ENCODE assay signal across 32 cellular contexts in genomic region chr1:33306061-33306460, GRCh38. TPM values are rescaled to one million over a fixed set of nuclear protein-coding genes. Genes with fewer than 3 reads are reported as not detected.
DNase-seq lines count a peak whose midpoint lies in the region; ATAC-seq and TF ChIP-seq lines count a peak whose summit lies in the region.
"Had no signal": no experiment of that assay in that cellular context is flagged by ENCODE, and none has a peak within 500 bp of the region (broad histone marks: within the 10 kb centered on the region; RNA-seq: fewer than 3 reads in every experiment).

No MANE protein-coding gene starts in this region.

- no peaks in the 10 kb centered on the region for H3K9me3 ChIP-seq in breast epithelium
- no peaks in the 10 kb centered on the region for H3K9me3 ChIP-seq in mammary epithelial cell (replicated peaks; ENCODE audit: insufficient read depth, low read length)
- H3K9me3 ChIP-seq in endodermal cell (ENCODE audit: control insufficient read depth, low read length), result peaks cover 12% of the 10 kb centered on the region
- H3K9me3 ChIP-seq in neural progenitor cell (ENCODE audit: low read depth), result no peaks in the 10 kb centered on the region
- H3K9me3 ChIP-seq in testis, result no peaks in the 10 kb centered on the region
- H3K9me3 ChIP-seq in PC-3 (ENCODE audit: low read length), result no peaks in the 10 kb centered on the region
- H3K9me3 ChIP-seq: heart left ventricle, right lobe of liver, uterus had no signal

- CTCF ChIA-PET in mammary epithelial cell (lab: Charles Lee; ENCODE audit: low non-redundant PET) (no interaction called here), PC-3 (lab: Charles Lee) (no interaction called here)

- H3K36me3 ChIP-seq in breast epithelium (no peaks in the 10 kb centered on the region), mammary epithelial cell (ENCODE audit: insufficient read depth, low read length) (no peaks in the 10 kb centered on the region), endodermal cell (ENCODE audit: control insufficient read depth, insufficient read depth, low read length) (peaks cover 5% of the 10 kb centered on the region), neural progenitor cell (no peaks in the 10 kb centered on the region), testis (ENCODE audit: low read depth, missing control alignments) (no peaks in the 10 kb centered on the region), PC-3 (ENCODE audit: low read depth, low read length) (no peaks in the 10 kb centered on the region)
- H3K36me3 ChIP-seq: right lobe of liver, uterus had no signal

- H3F3A ChIP-seq in neural progenitor cell (ENCODE audit: low read depth) (peaks cover 5% of the 10 kb centered on the region), PC-3 (ENCODE audit: low read length, unreplicated experiment) (no peaks in the 10 kb centered on the region)

- H3K27me3 Mint-ChIP-seq in endodermal cell (ENCODE audit: insufficient read depth) (peaks cover 62% of the 10 kb centered on the region), neural progenitor cell (ENCODE audit: insufficient read depth, low read depth) (peaks cover 11% of the 10 kb centered on the region)

- H3K4me3 Mint-ChIP-seq in endodermal cell, result peak overlapping the region; percentile 18
- H3K4me3 Mint-ChIP-seq in neural progenitor cell, result no peak overlapping the region
- H3K4me3 Mint-ChIP-seq: activated naive CD8-positive, alpha-beta T cell treated with anti-CD3 and anti-CD28 coated beads, Interleukin-2, amount 50 U/mL, for 24 hours; CD4-positive, CD25-positive, alpha-beta regulatory T cell; HFFc6; stimulated activated memory B cell treated with anti-CD40 and anti-IgM and Interleukin-4, amounts not matched to agents 10 μg/mL and 1 μg/mL and 100 μg/mL, for 72 hours; T-helper 17 cell had no signal

- in situ Hi-C loops in mammary epithelial cell (cut with MboI; ENCODE audit: low sequenced_read_pairs in 2 of 2), result no loop called here

- H3K9ac ChIP-seq in mammary epithelial cell (ENCODE audit: insufficient read depth, low read length) (no peak overlapping the region), endodermal cell (ENCODE audit: extremely low read depth, low read length, poor library complexity, severe bottlenecking) (no peak overlapping the region), neural progenitor cell (no peak overlapping the region), PC-3 (ENCODE audit: low read length) (no peak overlapping the region)
- H3K9ac ChIP-seq: KMS-11, parathyroid adenoma had no signal

- dilution Hi-C loops in mammary epithelial cell (cut with HindIII; ENCODE audit: low sequenced_read_pairs), result no loop called here

- H3K4me2 ChIP-seq in mammary epithelial cell (ENCODE audit: insufficient read depth, low read depth, low read length), result no peak overlapping the region
- no peak overlapping the region for H3K4me2 ChIP-seq in neural progenitor cell
- H3K4me2 ChIP-seq in PC-3 (ENCODE audit: low read length), result no peak overlapping the region
- H3K4me2 ChIP-seq: KMS-11 had no signal

- H2AFZ ChIP-seq in mammary epithelial cell (ENCODE audit: low read depth, low read length) (no peak overlapping the region), neural progenitor cell (replicated peaks) (peak overlapping the region; percentile 72), PC-3 (ENCODE audit: low read length) (no peak overlapping the region)

- peaks cover 3% of the 10 kb centered on the region for H3K4me1 Mint-ChIP-seq in endodermal cell
- H3K4me1 Mint-ChIP-seq in neural progenitor cell, result peaks cover 2% of the 10 kb centered on the region

- peaks cover 5 to 6% of the 10 kb centered on the region in 2 donors for H3K4me1 ChIP-seq in breast epithelium
- H3K4me1 ChIP-seq in mammary epithelial cell (ENCODE audit: insufficient read depth, low read length), result peaks cover 6% of the 10 kb centered on the region
- H3K4me1 ChIP-seq in endodermal cell (ENCODE audit: control insufficient read depth, insufficient read depth, low read length), result no peaks in the 10 kb centered on the region
- no peaks in the 10 kb centered on the region for H3K4me1 ChIP-seq in neural progenitor cell
- peaks cover 5% of the 10 kb centered on the region for H3K4me1 ChIP-seq in testis
- H3K4me1 ChIP-seq in PC-3 (ENCODE audit: insufficient read depth, low read length), result no peaks in the 10 kb centered on the region

- POLR2A ChIA-PET in PC-3 (lab: Charles Lee; ENCODE audit: unreplicated experiment), result no interaction called here

- TF ChIP-seq POLR2A in breast epithelium (IDR thresholded peaks at IDR 0.05) (no peak), testis (IDR thresholded peaks at IDR 0.05) (no peak)

- H3K36me3 Mint-ChIP-seq in endodermal cell (ENCODE audit: low read depth) (peaks cover 15% of the 10 kb centered on the region), neural progenitor cell (peaks cover 11% of the 10 kb centered on the region)

- H3K4me3 ChIP-seq in breast epithelium (peak overlapping the region; percentile 9 to 70 (median 44)), mammary epithelial cell (replicated peaks in 1 of 3; ENCODE audit: insufficient read depth in 1 of 3, low read depth in 2 of 3, low read length in 3 of 3) (no peak overlapping the region), endodermal cell (ENCODE audit: low read length) (no peak overlapping the region), neural progenitor cell (no peak overlapping the region), testis (peak overlapping the region; percentile 45 to 59), PC-3 (ENCODE audit: low read length) (no peak overlapping the region)
- H3K4me3 ChIP-seq: GM12878 had no signal

- H3K27me3 ChIP-seq in breast epithelium (no peaks in the 10 kb centered on the region), mammary epithelial cell (ENCODE audit: insufficient read depth, low read length) (peaks cover 3% of the 10 kb centered on the region), endodermal cell (ENCODE audit: control insufficient read depth, insufficient read depth, low read length, poor library complexity, severe bottlenecking) (no peaks in the 10 kb centered on the region), neural progenitor cell (peaks cover 23% of the 10 kb centered on the region), testis (no peaks in the 10 kb centered on the region), PC-3 (ENCODE audit: low read length) (no peaks in the 10 kb centered on the region)
- H3K27me3 ChIP-seq: right lobe of liver, uterus had no signal

- H4K20me1 ChIP-seq in mammary epithelial cell (ENCODE audit: insufficient read depth, low read length), result no peaks in the 10 kb centered on the region
- H4K20me1 ChIP-seq in neural progenitor cell (ENCODE audit: low read depth), result no peaks in the 10 kb centered on the region
- no peaks in the 10 kb centered on the region for H4K20me1 ChIP-seq in PC-3 (ENCODE audit: low read length)

- DNase-seq in breast epithelium (ENCODE audit: low spot score in 2 of 2) (no peak), mammary epithelial cell (no peak), endodermal cell (no peak), neural progenitor cell (ENCODE audit: low spot score) (no peak), testis (no peak), PC-3 (no peak), NCI-H345 (lab: John Stamatoyannopoulos, UW) (no peak)
- DNase-seq: 8988T; activated effector memory CD4-positive, alpha-beta T cell treated with anti-CD3 and anti-CD28 coated beads, Interleukin-2, amount 50 U/mL, for 16 hours; activated naive CD8-positive, alpha-beta T cell treated with anti-CD3 and anti-CD28 coated beads, Interleukin-2, amount 50 U/mL, for 24 hours; activated T-cell treated with anti-CD3 and anti-CD28 coated beads for 4 hours; CD4-positive, CD25-positive, alpha-beta regulatory T cell; HFFc6; naive thymus-derived CD4-positive, alpha-beta T cell; NCI-H1436; NCI-H2081 treated with DMSO at 0.1 percent for 48 hours; NCI-H446; NCI-H774; right lobe of liver; RPMI8226; stimulated activated CD4-positive, alpha-beta T cell treated with anti-CD3 and anti-CD28 coated beads, Interleukin-4, amount 100 ng/mL, for 4 hours; T-helper 17 cell; uterus had no signal

- peaks cover 23% of the 10 kb centered on the region for H3K9me3 Mint-ChIP-seq in endodermal cell
- peaks cover 5% of the 10 kb centered on the region for H3K9me3 Mint-ChIP-seq in neural progenitor cell
- H3K9me3 Mint-ChIP-seq: activated naive CD8-positive, alpha-beta T cell treated with anti-CD3 and anti-CD28 coated beads, Interleukin-2, amount 50 U/mL, for 24 hours; CD4-positive, CD25-positive, alpha-beta regulatory T cell; HFFc6; stimulated activated memory B cell treated with anti-CD40 and anti-IgM and Interleukin-4, amounts not matched to agents 10 μg/mL and 1 μg/mL and 100 μg/mL, for 72 hours had no signal

- no peak overlapping the region for H3K27ac ChIP-seq in breast epithelium
- H3K27ac ChIP-seq in mammary epithelial cell (ENCODE audit: insufficient read depth, low read depth, low read length), result no peak overlapping the region
- peak overlapping the region; percentile 17 for H3K27ac ChIP-seq in endodermal cell (ENCODE audit: low read depth, low read length)
- no peak overlapping the region for H3K27ac ChIP-seq in neural progenitor cell
- no peak overlapping the region for H3K27ac ChIP-seq in testis
- H3K27ac ChIP-seq in PC-3 (ENCODE audit: low read length), result no peak overlapping the region
- H3K27ac ChIP-seq: heart left ventricle, KMS-11, parathyroid adenoma, right lobe of liver had no signal

- 94% methylated on average over 9 of the region's 9 CpGs for WGBS in mammary epithelial cell (ENCODE audit: low coverage, missing lambda C conversion rate)
- 86 to 91% methylated on average over 6 to 8 of the region's 9 CpGs for WGBS in endodermal cell (ENCODE audit: insufficient coverage in 1 of 2, insufficient read length in 1 of 2), 2 experiments
- WGBS in testis, 2 donors, result 42 to 47% methylated on average over 7 to 9 of the region's 9 CpGs

- no peak overlapping the region for H3K27ac Mint-ChIP-seq in endodermal cell
- peak overlapping the region; percentile 78 for H3K27ac Mint-ChIP-seq in neural progenitor cell
- H3K27ac Mint-ChIP-seq: activated naive CD8-positive, alpha-beta T cell treated with anti-CD3 and anti-CD28 coated beads, Interleukin-2, amount 50 U/mL, for 24 hours; CD4-positive, CD25-positive, alpha-beta regulatory T cell; HFFc6; naive thymus-derived CD4-positive, alpha-beta T cell; stimulated activated memory B cell treated with anti-CD40 and anti-IgM and Interleukin-4, amounts not matched to agents 10 μg/mL and 1 μg/mL and 100 μg/mL, for 72 hours; T-helper 17 cell had no signal

- intact Hi-C loops in breast epithelium (cut with DNase I; ENCODE audit: low total_unique reads), result no loop called here
- intact Hi-C loops in mammary epithelial cell (cut with micrococcal nuclease), result no loop called here
- intact Hi-C loops in testis (cut with DNase I; ENCODE audit: low total_unique reads), result no loop called here
- intact Hi-C loops in PC-3 (cut with micrococcal nuclease), result no loop called here

- ATAC-seq in PC-3, result no peak
- no peak for ATAC-seq in HG03280 (IDR thresholded peaks at IDR 0.05; ENCODE audit: unreplicated experiment)
- ATAC-seq: activated naive CD8-positive, alpha-beta T cell treated with anti-CD3 and anti-CD28 coated beads, Interleukin-2, amount 50 U/mL, for 24 hours; GM12878; naive thymus-derived CD4-positive, alpha-beta T cell; T-helper 17 cell had no signal

- no peaks in the 10 kb centered on the region for H3K9me2 ChIP-seq in PC-3 (replicated peaks; ENCODE audit: low read length)

- no peak for TF ChIP-seq CTCF in breast epithelium (IDR thresholded peaks at IDR 0.05)
- no peak for TF ChIP-seq CTCF in mammary epithelial cell (conservative IDR thresholded peaks at IDR 0.05 in 1 of 2, IDR thresholded peaks at IDR 0.05 in 1 of 2; ENCODE audit: extremely low read depth in 1 of 2, insufficient read depth in 1 of 2, low read depth in 1 of 2, low read length in 2 of 2)
- TF ChIP-seq CTCF in endodermal cell (conservative IDR thresholded peaks at IDR 0.05), result no peak
- TF ChIP-seq CTCF in neural progenitor cell (IDR thresholded peaks at IDR 0.05), result no peak
- TF ChIP-seq CTCF in testis (IDR thresholded peaks at IDR 0.05), result no peak
- no peak for TF ChIP-seq CTCF in PC-3 (conservative IDR thresholded peaks at IDR 0.05; ENCODE audit: low read depth, low read length)

- BruUV-seq in mammary epithelial cell (replicated peaks; lab: Mats Ljungman, UMichigan) (no TSS peak), PC-3 (replicated peaks; lab: Mats Ljungman, UMichigan) (no TSS peak)

- H3K79me2 ChIP-seq in mammary epithelial cell (ENCODE audit: insufficient read depth, low read length) (no peaks in the 10 kb centered on the region), neural progenitor cell (ENCODE audit: low read depth) (no peaks in the 10 kb centered on the region), PC-3 (ENCODE audit: low read length) (no peaks in the 10 kb centered on the region)
- H3K79me2 ChIP-seq: parathyroid adenoma had no signal

RNA-seq across cellular contexts. Expression of gene A3GALT2, which starts 14.8 kb away (rescaled TPM):
- total RNA-seq in breast epithelium (not detected), mammary epithelial cell (not detected), endodermal cell (not detected), neural progenitor cell (ENCODE audit: low replicate concordance) (not detected in 2 replicates), testis (1 to 10 TPM in 1 of 2 donors, under 1 TPM in 1; 0.87 to 1.7 TPM), PC-3 (2014; rRNA removed) (0.58 TPM in 1 of 2 replicates, not detected in the other)
- polyA plus RNA-seq in mammary epithelial cell (not detected), testis (ENCODE audit: insufficient read depth, low read depth, low replicate concordance) (not detected)
- polyA minus RNA-seq in mammary epithelial cell, result not detected
- not detected for polyA plus RNA-seq in endodermal cell (2013, experiment 1 of 2)
- not detected for polyA plus RNA-seq in endodermal cell (2013, experiment 2 of 2)
- total RNA-seq: CD4-positive, CD25-positive, alpha-beta regulatory T cell; cerebellum; epithelial cell of proximal tubule; GM12878; HFFc6; left colon; naive thymus-derived CD4-positive, alpha-beta T cell; right lobe of liver had no signal
- polyA plus RNA-seq: CD4-positive, CD25-positive, alpha-beta regulatory T cell; GM12878; heart left ventricle; naive thymus-derived CD4-positive, alpha-beta T cell had no signal

RNA-seq across cellular contexts. Expression of gene ZNF362, which starts 49.8 kb away (rescaled TPM):
- 10 to 100 TPM; 11.7 to 16.0 (median 15.7) TPM for total RNA-seq in breast epithelium
- total RNA-seq in mammary epithelial cell, result 10 to 100 TPM in 1 of 2 donors, 1 to 10 TPM in 1; 8.5 to 12.4 TPM
- polyA plus RNA-seq in mammary epithelial cell, result 5.3 TPM
- polyA minus RNA-seq in mammary epithelial cell, result 5.8 TPM
- total RNA-seq in endodermal cell, result 10 to 100 TPM; 27.4 to 41.5 TPM
- polyA plus RNA-seq in endodermal cell (2013, experiment 1 of 2), result 49.5 TPM
- polyA plus RNA-seq in endodermal cell (2013, experiment 2 of 2), result 48.8 TPM
- total RNA-seq in neural progenitor cell (ENCODE audit: low replicate concordance), result 10.9 and 27.9 TPM in 2 replicates
- total RNA-seq in testis, result 10 to 100 TPM; 26.6 to 28.6 TPM
- polyA plus RNA-seq in testis (ENCODE audit: insufficient read depth, low read depth, low replicate concordance), result 16.3 TPM
- 10.8 and 17.0 TPM in 2 replicates for total RNA-seq in PC-3 (2014; rRNA removed)

Comparison
In these comparisons a context has a peak if more than half of its experiments do, and no peak if none do; other contexts are left out.
1. H3K4me3 ChIP-seq: peak in breast epithelium (3 of 3) and testis (2 of 2); none in mammary epithelial cell (0 of 3), endodermal cell (single experiment), neural progenitor cell (single experiment) and PC-3 (single experiment).